Comparison of ENCODE assay signal across 1 cellular context in the genomic region with DNA sequence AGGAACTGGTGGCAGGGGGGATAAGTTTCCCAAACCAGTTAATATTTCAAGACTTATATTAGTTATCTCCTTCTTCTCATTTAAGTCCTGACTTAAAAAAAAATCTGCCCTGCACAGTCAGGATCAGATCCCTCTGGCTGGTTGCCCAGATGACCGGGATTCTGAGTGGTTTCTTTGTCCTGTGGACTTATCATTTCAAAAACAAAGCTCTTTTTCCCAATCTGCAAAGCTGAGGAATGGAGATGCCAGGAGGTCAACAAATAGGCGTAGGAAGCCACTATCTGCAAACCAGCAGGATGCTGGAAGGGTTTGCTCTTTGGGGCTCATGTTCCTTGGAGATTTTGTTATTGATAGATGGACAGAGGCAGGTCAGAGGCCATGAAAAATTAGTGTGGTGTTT.
TF ChIP-seq lines count a peak whose summit lies in the region.

No MANE protein-coding gene starts in this region.

TF ChIP-seq in IMR-90, 13 proteins besides CTCF, POLR2A, EP300 and RAD21 (continued from another document):
- TF ChIP-seq CEBPB (IDR thresholded peaks at IDR 0.05; ENCODE audit: low read depth, low read length): no peak
- no peak for TF ChIP-seq RFX5 (IDR thresholded peaks at IDR 0.05; ENCODE audit: low read depth, low read length)
- TF ChIP-seq RCOR1 (IDR thresholded peaks at IDR 0.05; ENCODE audit: insufficient replicate concordance, low read length): no peak
- TF ChIP-seq, protein P1, sequence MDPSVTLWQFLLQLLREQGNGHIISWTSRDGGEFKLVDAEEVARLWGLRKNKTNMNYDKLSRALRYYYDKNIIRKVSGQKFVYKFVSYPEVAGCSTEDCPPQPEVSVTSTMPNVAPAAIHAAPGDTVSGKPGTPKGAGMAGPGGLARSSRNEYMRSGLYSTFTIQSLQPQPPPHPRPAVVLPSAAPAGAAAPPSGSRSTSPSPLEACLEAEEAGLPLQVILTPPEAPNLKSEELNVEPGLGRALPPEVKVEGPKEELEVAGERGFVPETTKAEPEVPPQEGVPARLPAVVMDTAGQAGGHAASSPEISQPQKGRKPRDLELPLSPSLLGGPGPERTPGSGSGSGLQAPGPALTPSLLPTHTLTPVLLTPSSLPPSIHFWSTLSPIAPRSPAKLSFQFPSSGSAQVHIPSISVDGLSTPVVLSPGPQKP (IDR thresholded peaks at IDR 0.05; ENCODE audit: borderline replicate concordance, low read depth, low read length): no peak
- TF ChIP-seq MAFK (IDR thresholded peaks at IDR 0.05; ENCODE audit: low read depth, low read length): no peak
- TF ChIP-seq CHD1 (IDR thresholded peaks at IDR 0.05; ENCODE audit: low read depth, low read length): no peak
- TF ChIP-seq, protein P2, sequence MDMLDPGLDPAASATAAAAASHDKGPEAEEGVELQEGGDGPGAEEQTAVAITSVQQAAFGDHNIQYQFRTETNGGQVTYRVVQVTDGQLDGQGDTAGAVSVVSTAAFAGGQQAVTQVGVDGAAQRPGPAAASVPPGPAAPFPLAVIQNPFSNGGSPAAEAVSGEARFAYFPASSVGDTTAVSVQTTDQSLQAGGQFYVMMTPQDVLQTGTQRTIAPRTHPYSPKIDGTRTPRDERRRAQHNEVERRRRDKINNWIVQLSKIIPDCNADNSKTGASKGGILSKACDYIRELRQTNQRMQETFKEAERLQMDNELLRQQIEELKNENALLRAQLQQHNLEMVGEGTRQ (IDR thresholded peaks at IDR 0.05; ENCODE audit: low read depth, low read length): no peak
- no peak for TF ChIP-seq FOS (IDR thresholded peaks at IDR 0.05; ENCODE audit: low read depth, low read length)
